ENCODE assay signal across 8 cellular contexts in the genomic region with DNA sequence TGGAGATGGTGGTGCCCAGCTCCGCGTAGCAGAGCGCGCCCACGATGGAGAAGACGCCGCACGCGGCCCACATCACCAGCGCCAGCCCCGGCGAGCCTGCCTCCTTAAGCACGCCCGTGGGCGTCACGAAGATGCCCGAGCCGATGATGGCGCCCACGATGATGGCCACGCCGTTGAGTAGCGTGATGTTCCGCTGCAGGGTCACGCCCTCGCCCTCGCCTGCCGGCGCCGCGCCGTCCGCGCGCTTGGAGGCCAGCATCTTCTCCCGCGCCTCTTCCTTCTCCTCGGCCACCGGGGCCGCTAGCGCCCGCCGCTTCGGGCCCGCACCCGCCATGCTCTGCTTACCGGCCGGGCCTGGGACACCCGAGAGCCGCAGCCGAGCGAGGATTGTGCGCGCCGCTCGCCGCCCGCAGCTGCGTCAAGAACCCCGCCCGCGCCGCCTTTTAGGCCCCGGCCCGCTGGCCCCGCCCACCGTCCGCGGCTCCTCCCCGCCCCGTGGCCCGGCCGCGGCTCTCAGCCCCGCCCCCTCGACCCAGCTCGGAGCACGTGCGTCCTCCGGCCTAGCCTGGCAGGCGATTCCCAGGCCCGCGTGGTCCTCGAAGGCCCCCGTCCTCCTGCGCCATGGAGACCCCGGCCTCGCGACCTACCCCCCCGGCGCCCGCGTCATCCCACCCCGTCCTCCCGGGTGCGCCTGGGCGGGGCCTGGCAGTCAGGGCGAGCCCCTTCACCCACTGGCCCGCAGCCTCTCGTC. TPM values are rescaled to one million over a fixed set of nuclear protein-coding genes. Genes with fewer than 3 reads are reported as not detected.
DNase-seq lines count a peak whose midpoint lies in the region; ATAC-seq and TF ChIP-seq lines count a peak whose summit lies in the region.
"Not testable (repeated sequence)": the region's sequence is repeated elsewhere in the genome, so short reads cannot be mapped to it uniquely, and the experiment has no call there.

No MANE protein-coding gene starts in this region.

- H3K27me3 ChIP-seq in PC-9 (ENCODE audit: insufficient read depth, low read depth); endodermal cell (ENCODE audit: control insufficient read depth, insufficient read depth, low read length, poor library complexity, severe bottlenecking); mesendoderm (ENCODE audit: insufficient read depth, low read length, poor library complexity): not testable (repeated sequence)

- H3K9me2 ChIP-seq in PC-9 (ENCODE audit: insufficient read depth), result not testable (repeated sequence)

- not testable (repeated sequence) for H3K79me1 ChIP-seq in mesendoderm (ENCODE audit: low read length)

- H2AK5ac ChIP-seq in mesendoderm (ENCODE audit: low read length), result not testable (repeated sequence)

- H3K27ac Mint-ChIP-seq in CD14-positive monocyte (peak overlapping the region; percentile 67 to 92 (median 89)), endodermal cell (peak overlapping the region; percentile 83)

- peak overlapping the region; percentile 99 for H3K23ac ChIP-seq in mesendoderm (ENCODE audit: low read length)

- H3K36me3 ChIP-seq in PC-9 (ENCODE audit: low read depth); endodermal cell (ENCODE audit: control insufficient read depth, insufficient read depth, low read length); mesendoderm (ENCODE audit: control insufficient read depth, insufficient read depth, low read length): not testable (repeated sequence)

- peaks cover 20% of the 10 kb centered on the region for H4K20me1 ChIP-seq in PC-9 (ENCODE audit: insufficient read depth)

- peak overlapping the region; percentile 62 for H2AFZ ChIP-seq in PC-9

- H3K4me3 ChIP-seq in Jurkat, Clone E6-1 (ENCODE audit: low read length), result peak overlapping the region; percentile 70
- H3K4me3 ChIP-seq in PC-9 (peak overlapping the region; percentile 65), endodermal cell (ENCODE audit: low read length) (peak overlapping the region; percentile 82), mesendoderm (ENCODE audit: low read length) (peak overlapping the region; percentile 77)

- H3K4me2 ChIP-seq in PC-9 (peak overlapping the region; percentile 96), mesendoderm (ENCODE audit: low read length) (peak overlapping the region; percentile 66)

- peak; percentile 33 for ATAC-seq in GM21367 (IDR thresholded peaks at IDR 0.05; ENCODE audit: unreplicated experiment)

- H3K27ac ChIP-seq in PC-9 (peak overlapping the region; percentile 77), mesendoderm (ENCODE audit: low read depth, low read length) (peak overlapping the region; percentile 51)
- not testable (repeated sequence) for H3K27ac ChIP-seq in endodermal cell (ENCODE audit: low read depth, low read length)

- H2BK15ac ChIP-seq in mesendoderm (replicated peaks; ENCODE audit: low read depth), result not testable (repeated sequence)

- not testable (repeated sequence) for H2BK120ac ChIP-seq in mesendoderm (ENCODE audit: low read depth, low read length)

- not testable (repeated sequence) for H3F3A ChIP-seq in PC-9 (ENCODE audit: insufficient read depth, low read depth)

- peak; percentile 88 for DNase-seq in CD14-positive monocyte (ENCODE audit: low spot score)
- DNase-seq in Jurkat, Clone E6-1 (ENCODE audit: low read depth, low spot score), result peak; percentile 59
- DNase-seq in PC-9, result peak; percentile 52 to 93
- DNase-seq in activated T-cell treated with anti-CD3 and anti-CD28 coated beads for 1 hour (ENCODE audit: low read depth), result peak; percentile 83
- DNase-seq in endodermal cell, result peak; percentile 97
- DNase-seq in mesendoderm, result peak; percentile 92
- DNase-seq in stimulated activated CD4-positive, alpha-beta T cell treated with anti-CD3 and anti-CD28 coated beads, TNF-alpha, amount 100 ng/mL, for 24 hours (ENCODE audit: low read depth in 3 of 3), result peak; percentile 81 to 92 (median 88)

- not testable (repeated sequence) for H3K9me3 ChIP-seq in PC-9 (ENCODE audit: insufficient read depth, low read depth); endodermal cell (ENCODE audit: control insufficient read depth, low read length)

- intact Hi-C loops in CD14-positive monocyte (cut with micrococcal nuclease); PC-9 (cut with micrococcal nuclease; ENCODE audit: unreplicated experiment): not testable (repeated sequence)

- H2BK5ac ChIP-seq in mesendoderm (ENCODE audit: low read length), result not testable (repeated sequence)

- H4K8ac ChIP-seq in mesendoderm (ENCODE audit: low read depth, low read length), result not testable (repeated sequence)

- H3K18ac ChIP-seq in mesendoderm (ENCODE audit: low read length), result peak overlapping the region; percentile 44

- TF ChIP-seq CTCF in CD14-positive monocyte (IDR thresholded peaks at IDR 0.05); PC-9 (conservative IDR thresholded peaks at IDR 0.05); endodermal cell (conservative IDR thresholded peaks at IDR 0.05): not testable (repeated sequence)

- H3K79me2 ChIP-seq in PC-9 (ENCODE audit: low read depth) (peaks cover 48% of the 10 kb centered on the region), mesendoderm (ENCODE audit: control insufficient read depth, insufficient read depth, low read length) (peaks cover 18% of the 10 kb centered on the region)

- 0% methylated on average over 27 to 94 of the region's 100 CpGs for WGBS in endodermal cell (ENCODE audit: insufficient coverage in 1 of 2, insufficient read length in 1 of 2), 2 experiments
- no CpG with 5 or more reads among the region's 100 CpGs for WGBS in mesendoderm (ENCODE audit: extremely low coverage, insufficient coverage, low lambda C conversion rate)

- H3K4me3 Mint-ChIP-seq in CD14-positive monocyte (peak overlapping the region; percentile 79 to 80), endodermal cell (peak overlapping the region; percentile 85)

- H3K4me1 ChIP-seq in PC-9 (replicated peaks; ENCODE audit: insufficient read depth), result peaks cover 10% of the 10 kb centered on the region; the same call in 1 of the 2 replicates
- H3K4me1 ChIP-seq in endodermal cell (ENCODE audit: control insufficient read depth, insufficient read depth, low read length); mesendoderm (ENCODE audit: control insufficient read depth, low read depth, low read length): not testable (repeated sequence)

- POLR2A ChIA-PET in PC-9 (lab: Charles Lee; ENCODE audit: unreplicated experiment), result interaction anchor here (0.6 kb wide), 3 partner anchors 214 to 562 kb away, joined by 3 to 6 read pairs (median 4); no protein-coding TSS in a partner anchor

- peaks cover 15% of the 10 kb centered on the region for H3K4me1 Mint-ChIP-seq in CD14-positive monocyte
- H3K4me1 Mint-ChIP-seq in endodermal cell, result peaks cover 15% of the 10 kb centered on the region

- H4K5ac ChIP-seq in mesendoderm (ENCODE audit: low read length), result not testable (repeated sequence)

- H3K9me3 Mint-ChIP-seq in CD14-positive monocyte, endodermal cell: not testable (repeated sequence)

- not testable (repeated sequence) for BruUV-seq in PC-9 (replicated peaks; lab: Mats Ljungman, UMichigan)

- peak overlapping the region; percentile 96 for H3K56ac ChIP-seq in mesendoderm (ENCODE audit: low read length)

- not testable (repeated sequence) for H3K27me3 Mint-ChIP-seq in CD14-positive monocyte (ENCODE audit: low read depth in 3 of 3)
- peaks cover 14% of the 10 kb centered on the region for H3K27me3 Mint-ChIP-seq in endodermal cell (ENCODE audit: insufficient read depth)

- H3K9ac ChIP-seq in endodermal cell (ENCODE audit: extremely low read depth, low read length, poor library complexity, severe bottlenecking) (peak overlapping the region; percentile 70), mesendoderm (ENCODE audit: low read length) (peak overlapping the region; percentile 89)

- H3K36me3 Mint-ChIP-seq in CD14-positive monocyte; endodermal cell (ENCODE audit: low read depth): not testable (repeated sequence)

- CTCF ChIA-PET in PC-9 (lab: Charles Lee), result not testable (repeated sequence)

- H3K4ac ChIP-seq in mesendoderm (ENCODE audit: low read depth, low read length), result not testable (repeated sequence)

RNA-seq across cellular contexts. Expression of a gene that starts 49.6 kb away (rescaled TPM):
- 10 to 100 TPM; 46.6 to 71.0 TPM for polyA plus RNA-seq in CD14-positive monocyte
- 65.0 TPM for polyA plus RNA-seq in Jurkat, Clone E6-1 (2012; ENCODE audit: insufficient read depth, insufficient read length)
- total RNA-seq in PC-9 (2021), result 0.15 and 0.17 TPM in 2 replicates
- under 1 TPM in 1 of 2 donors, not detected in 1; 0.86 TPM for total RNA-seq in endodermal cell
- polyA plus RNA-seq in endodermal cell (2013, experiment 1 of 2), result 0.28 TPM
- polyA plus RNA-seq in endodermal cell (2013, experiment 2 of 2), result 0.29 TPM
- polyA plus RNA-seq in mesendoderm (2013, experiment 1 of 2), result 1.1 TPM
- 0.87 TPM for polyA plus RNA-seq in mesendoderm (2013, experiment 2 of 2)
